In genomic region chr19:19445911-19446361, GRCh38 we compare ENCODE assay signal across 11 cellular contexts. TPM values are rescaled to one million over a fixed set of nuclear protein-coding genes. Genes with fewer than 3 reads are reported as not detected.
DNase-seq lines count a peak whose midpoint lies in the region; ATAC-seq, FAIRE-seq and TF ChIP-seq lines count a peak whose summit lies in the region.
"Had no signal": no experiment of that assay in that cellular context is flagged by ENCODE, and none has a peak within 500 bp of the region (broad histone marks: within the 10 kb centered on the region; RNA-seq: fewer than 3 reads in every experiment).

No MANE protein-coding gene starts in this region.

- H3K4me3 ChIP-seq in HUES48 (ENCODE audit: low read depth, low read length) (no peak overlapping the region), GM12878 (no peak overlapping the region)
- H3K4me3 ChIP-seq: heart left ventricle, transverse colon had no signal

- H3K9ac ChIP-seq in HUES48 (ENCODE audit: low read depth, low read length) (no peak overlapping the region), GM12878 (ENCODE audit: control insufficient read depth, insufficient read depth, low read length) (no peak overlapping the region)

- TF ChIP-seq RAD21 in GM12878 (IDR thresholded peaks at IDR 0.05; ENCODE audit: insufficient read depth, low read depth, low read length), result no peak

- peaks cover 3% of the 10 kb centered on the region for H3K9me3 Mint-ChIP-seq in activated CD8-positive, alpha-beta memory T cell treated with anti-CD3 and anti-CD28 coated beads, Interleukin-2, amount 10 ng/mL, durations not matched to agents 7 days and 5 days (ENCODE audit: low read depth)

- SMC1A ChIA-PET in GM12878 (lab: Charles Lee; ENCODE audit: uncharacterized antibody, unreplicated experiment), result interaction anchor here (1.0 to 4.8 kb wide), 3 partner anchors 13 to 28 kb away, joined by 3 to 21 read pairs (median 3); no protein-coding TSS in a partner anchor

- POLR2A ChIA-PET in GM12878 (lab: Charles Lee), result interaction anchor here (1.3 kb wide), 1 partner anchor 14 kb away, joined by 3 read pairs; no protein-coding TSS in a partner anchor

- 9% methylated on average over 9 of the region's 9 CpGs for WGBS in GM12878 (ENCODE audit: insufficient coverage, insufficient replicate concordance, low lambda C conversion rate, missing lambda C conversion rate)

- H3K36me3 Mint-ChIP-seq in activated CD8-positive, alpha-beta memory T cell treated with anti-CD3 and anti-CD28 coated beads, Interleukin-2, amount 10 ng/mL, durations not matched to agents 7 days and 5 days, result peaks cover 21% of the 10 kb centered on the region

- peaks cover 82% of the 10 kb centered on the region for H3K79me2 ChIP-seq in GM12878 (ENCODE audit: control insufficient read depth, insufficient read depth, low read length)

- peak in 1 of 2 experiments; percentile 63; a peak in 1 of 4 replicates for TF ChIP-seq EP300 in GM12878 (IDR thresholded peaks at IDR 0.05; ENCODE audit: borderline replicate concordance in 1 of 2, control insufficient read depth in 1 of 2, low read depth in 2 of 2, low read length in 2 of 2)

- BruUV-seq in GM12878 (replicated peaks; lab: Mats Ljungman, UMichigan), result no TSS peak

- intact Hi-C loops in GM12878 (cut with micrococcal nuclease; ENCODE audit: unreplicated experiment), result no loop called here

- peaks cover 5% of the 10 kb centered on the region for H4K20me1 ChIP-seq in GM12878 (ENCODE audit: control insufficient read depth, insufficient read depth)

- H3K27me3 Mint-ChIP-seq in activated CD8-positive, alpha-beta memory T cell treated with anti-CD3 and anti-CD28 coated beads, Interleukin-2, amount 10 ng/mL, durations not matched to agents 7 days and 5 days, result no peaks in the 10 kb centered on the region

- H3K36me3 ChIP-seq in HUES48 (ENCODE audit: control insufficient read depth, insufficient read depth, low read length), result 0 out of 2 replicates have a peak, but pooled peaks cover 5% of the 10 kb centered on the region
- H3K36me3 ChIP-seq in GM12878 (ENCODE audit: control insufficient read depth in 2 of 2, insufficient read depth in 2 of 2, low read length in 1 of 2), result peaks cover 7 to 13% of the 10 kb centered on the region in 2 experiments; a peak in 3 of 4 replicates
- H3K36me3 ChIP-seq: heart left ventricle, transverse colon had no signal

- peak; percentile 61 for DNase-seq in activated CD8-positive, alpha-beta memory T cell treated with anti-CD3 and anti-CD28 coated beads, Interleukin-2, amount 10 ng/mL, durations not matched to agents 7 days and 5 days
- no peak for DNase-seq in activated CD8-positive, alpha-beta memory T cell treated with anti-CD3 and anti-CD28 coated beads, Interleukin-2, amount 50 U/mL, for 4 hours
- no peak for DNase-seq in GM12878 (ENCODE audit: low read depth, low spot score)
- DNase-seq in stimulated activated naive CD8-positive, alpha-beta T cell treated with anti-CD3 and anti-CD28 coated beads, Interleukin-15, Interleukin-2, amounts not matched to agents 100 U/mL and 50 U/mL, for 24 hours, result peak; percentile 30
- no peak for DNase-seq in effector CD8-positive, alpha-beta T cell (lab: John Stamatoyannopoulos, UW)
- no peak for DNase-seq in C1 segment of cervical spinal cord (lab: John Stamatoyannopoulos, UW)
- DNase-seq: H7, heart left ventricle, transverse colon had no signal

- peak; percentile 88 for FAIRE-seq in GM12878 (lab: Jason Lieb, UNC)

- H2AFZ ChIP-seq in GM12878 (ENCODE audit: control insufficient read depth, low read depth, low read length), result no peak overlapping the region

- peak overlapping the region; percentile 86 for H3K27ac Mint-ChIP-seq in activated CD8-positive, alpha-beta memory T cell treated with anti-CD3 and anti-CD28 coated beads, Interleukin-2, amount 10 ng/mL, durations not matched to agents 7 days and 5 days

- TF ChIP-seq POLR2A in GM12878 (IDR thresholded peaks at IDR 0.05; ENCODE audit: low read depth, low read length), result no peak

- in situ Hi-C loops in GM12878 (cut with MboI), result no loop called here

- RAD21 ChIA-PET in GM12878 (lab: Charles Lee; ENCODE audit: unreplicated experiment), result interaction anchor here (2.7 kb wide), 1 partner anchor 40 kb away, joined by 8 read pairs; the partner anchor contains the start of gene GATAD2A

- H3K4me2 ChIP-seq in GM12878 (ENCODE audit: control insufficient read depth, insufficient read depth), result peak overlapping the region; percentile 62

- H3K9me3 ChIP-seq in HUES48 (ENCODE audit: control insufficient read depth, insufficient read depth, low read length) (no peaks in the 10 kb centered on the region), GM12878 (replicated peaks; ENCODE audit: control insufficient read depth, insufficient read depth, low read length) (peaks cover 5% of the 10 kb centered on the region; the same call in 2 of the 3 replicates)
- H3K9me3 ChIP-seq: heart left ventricle, transverse colon had no signal

- peak overlapping the region; percentile 41 for H3K4me3 Mint-ChIP-seq in activated CD8-positive, alpha-beta memory T cell treated with anti-CD3 and anti-CD28 coated beads, Interleukin-2, amount 10 ng/mL, durations not matched to agents 7 days and 5 days

- H3K27me3 ChIP-seq in HUES48 (ENCODE audit: control insufficient read depth, insufficient read depth, low read length), result no peaks in the 10 kb centered on the region
- H3K27me3 ChIP-seq in GM12878 (replicated peaks in 1 of 2; ENCODE audit: control insufficient read depth in 2 of 2, insufficient read depth in 2 of 2, low read length in 1 of 2), result no peaks in the 10 kb centered on the region
- H3K27me3 ChIP-seq: heart left ventricle, transverse colon had no signal

- H3K4me1 ChIP-seq in HUES48 (ENCODE audit: control insufficient read depth, insufficient read depth, low read length) (peaks cover 34% of the 10 kb centered on the region), GM12878 (ENCODE audit: control insufficient read depth, insufficient read depth, low read length) (peaks cover 50% of the 10 kb centered on the region)

- peak overlapping the region; percentile 9 for H3K27ac ChIP-seq in HUES48 (ENCODE audit: low read depth, low read length)
- peak overlapping the region; percentile 82 for H3K27ac ChIP-seq in GM12878 (ENCODE audit: control insufficient read depth, insufficient read depth)

- CTCF ChIA-PET in activated CD8-positive, alpha-beta memory T cell treated with anti-CD3 and anti-CD28 coated beads, Interleukin-2, amount 10 ng/mL, durations not matched to agents 7 days and 5 days (lab: Charles Lee), result interaction anchor here (1.0 to 5.9 kb wide), 2 partner anchors 13 to 44 kb away, joined by 3 to 36 read pairs; no protein-coding TSS in a partner anchor
- CTCF ChIA-PET in GM12878 (lab: Yijun Ruan, JAX), result interaction anchor here (1.9 kb wide), 1 partner anchor 81 kb away, joined by 4 read pairs; no protein-coding TSS in a partner anchor

- ATAC-seq in activated CD8-positive, alpha-beta memory T cell treated with anti-CD3 and anti-CD28 coated beads, Interleukin-2, amount 10 ng/mL, durations not matched to agents 7 days and 5 days, result peak; percentile 53
- ATAC-seq in GM12878 (peak; percentile 82), HG03342 (IDR thresholded peaks at IDR 0.05; ENCODE audit: unreplicated experiment) (no peak)
- ATAC-seq in stimulated activated naive CD8-positive, alpha-beta T cell treated with anti-CD3 and anti-CD28 coated beads, Interleukin-15, Interleukin-2, amounts not matched to agents 100 U/mL and 50 U/mL, for 24 hours, result peak; percentile 73
- ATAC-seq: heart left ventricle had no signal

- no peak for TF ChIP-seq CTCF in GM12878 (IDR thresholded peaks at IDR 0.05 in 2 of 3, conservative IDR thresholded peaks at IDR 0.05 in 1 of 3; ENCODE audit: control insufficient read depth in 2 of 3, extremely low read depth in 1 of 3, insufficient read depth in 1 of 3, low read depth in 3 of 3, low read length in 3 of 3)

- H3K4me1 Mint-ChIP-seq in activated CD8-positive, alpha-beta memory T cell treated with anti-CD3 and anti-CD28 coated beads, Interleukin-2, amount 10 ng/mL, durations not matched to agents 7 days and 5 days, result peaks cover 68% of the 10 kb centered on the region

TF ChIP-seq in GM12878, 131 proteins besides CTCF, POLR2A, EP300 and RAD21 (continues in another document):
- peak; percentile 87 for TF ChIP-seq BACH1 (IDR thresholded peaks at IDR 0.05; ENCODE audit: borderline replicate concordance)
- TF ChIP-seq BCL3 (IDR thresholded peaks at IDR 0.05; ENCODE audit: borderline replicate concordance, insufficient read depth, low read depth, low read length, poor library complexity, severe bottlenecking), result no peak
- peak; percentile 48 for TF ChIP-seq NFIC (IDR thresholded peaks at IDR 0.05; ENCODE audit: low read depth, low read length)
- no peak for TF ChIP-seq YY1 (IDR thresholded peaks at IDR 0.05; ENCODE audit: low read depth, low read length)
- TF ChIP-seq MYB (IDR thresholded peaks at IDR 0.05; ENCODE audit: borderline replicate concordance, low read depth, low read length), result no peak

RNA-seq across cellular contexts. Expression of gene GATAD2A, which starts 40.5 kb away (rescaled TPM):
- 100 to 1,000 TPM; 159 to 161 TPM for total RNA-seq in activated CD8-positive, alpha-beta memory T cell treated with anti-CD3 and anti-CD28 coated beads, Interleukin-2, amount 10 ng/mL, durations not matched to agents 7 days and 5 days
- 28.7 and 30.1 TPM in 2 replicates for total RNA-seq in GM12878 (2013; cell fraction: nucleolus; rRNA removed)
- total RNA-seq in GM12878 (2014; rRNA removed) (47.1 and 61.8 TPM in 2 replicates), GM12878 (2014; rRNA removed; fragmentation: Illumina TruSeq; extraction: Trizol) (27.4 and 38.4 TPM in 2 replicates), GM12878 (2021) (161 and 173 TPM in 2 replicates)
- 15.5 TPM for polyA plus RNA-seq in GM12878 (2011; ENCODE audit: low read depth)
- polyA plus RNA-seq in GM12878 (2011; rRNA removed) (16.9 and 20.1 TPM in 2 replicates), GM12878 (2014; fragmentation: Illumina TruSeq; extraction: Trizol) (8.6 and 28.0 TPM in 2 replicates), GM12878 (2014; fragmentation: Nextera tagmentation; extraction: Ambion mirVana) (1 to 10 TPM; 2.6 to 2.7 TPM), GM12878 (2014; rRNA removed) (60.3 and 70.8 TPM in 2 replicates), GM12878 (2016; fragmentation: Nextera tagmentation; extraction: Ambion mirVana) (10 to 100 TPM; 31.4 to 32.7 TPM)
- 18.7 and 20.9 TPM in 2 replicates for polyA plus RNA-seq in GM12878 (2011; cell fraction: cytosol; rRNA removed)
- 21.5 and 39.0 TPM in 2 replicates for polyA plus RNA-seq in GM12878 (2011; cell fraction: nucleus; rRNA removed)
- 32.1 and 35.4 TPM in 2 replicates for polyA plus RNA-seq in GM12878 (2012)
- 16.8 and 17.2 TPM in 2 replicates for polyA minus RNA-seq in GM12878 (2011; rRNA and poly(A)+ RNA removed)
- 29.5 and 34.5 TPM in 2 replicates for polyA minus RNA-seq in GM12878 (2011; cell fraction: cytosol; rRNA and poly(A)+ RNA removed)
- 5.1 and 11.0 TPM in 2 replicates for polyA minus RNA-seq in GM12878 (2011; cell fraction: nucleus; rRNA and poly(A)+ RNA removed)

Comparison
In these comparisons a context has a peak if more than half of its experiments do, and no peak if none do; other contexts are left out.
1. DNase-seq: peak in activated CD8-positive, alpha-beta memory T cell treated with anti-CD3 and anti-CD28 coated beads, Interleukin-2, amount 10 ng/mL, durations not matched to agents 7 days and 5 days (single experiment) and stimulated activated naive CD8-positive, alpha-beta T cell treated with anti-CD3 and anti-CD28 coated beads, Interleukin-15, Interleukin-2, amounts not matched to agents 100 U/mL and 50 U/mL, for 24 hours (single experiment); none in activated CD8-positive, alpha-beta memory T cell treated with anti-CD3 and anti-CD28 coated beads, Interleukin-2, amount 50 U/mL, for 4 hours (single experiment), GM12878 (single experiment), effector CD8-positive, alpha-beta T cell (single experiment) and C1 segment of cervical spinal cord (0 of 14).